In the genomic region with DNA sequence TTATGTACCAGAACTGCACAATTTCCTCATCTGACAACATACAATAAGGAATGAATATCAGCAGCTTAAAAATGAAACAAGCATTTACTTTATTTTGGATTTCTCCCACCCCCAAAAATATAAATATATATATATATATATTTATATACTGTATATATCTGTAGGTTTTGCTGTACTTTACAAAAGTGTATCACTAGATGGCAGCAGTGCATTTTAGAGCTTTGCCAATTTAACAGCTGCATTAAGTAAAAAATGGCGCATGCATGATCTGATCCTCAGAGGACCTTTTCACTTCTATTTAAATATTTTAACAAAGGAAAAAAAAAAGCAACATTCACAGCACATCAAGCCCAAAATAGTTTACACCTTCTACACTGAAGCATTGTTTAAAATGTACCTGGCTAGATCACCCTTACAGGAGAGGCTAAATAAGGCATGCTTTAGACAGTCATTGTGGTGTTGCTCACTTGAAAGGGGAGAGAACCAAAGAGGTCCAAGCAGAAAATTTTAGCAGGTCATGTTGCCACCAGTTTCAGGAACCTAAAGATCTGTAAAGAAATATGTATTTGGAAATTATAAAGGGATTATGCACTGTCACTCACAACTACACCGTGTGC, we compare ENCODE assay signal across 8 cellular contexts.
A peak's percentile ranks its signal among the peaks of the same experiment; 100 is the strongest.
DNase-seq lines count a peak whose midpoint lies in the region; ATAC-seq and TF ChIP-seq lines count a peak whose summit lies in the region.

No MANE protein-coding gene starts in this region.

- peak; percentile 67 for TF ChIP-seq CTCF in PC-9 (conservative IDR thresholded peaks at IDR 0.05)

- POLR2A ChIA-PET in PC-9 (lab: Charles Lee; ENCODE audit: unreplicated experiment): interaction anchor here (0.8 kb wide), 1 partner anchor 241 kb away, joined by 4 read pairs; no protein-coding TSS in a partner anchor

- H3F3A ChIP-seq in PC-9 (ENCODE audit: insufficient read depth, low read depth): peaks cover 21% of the 10 kb centered on the region

- peaks cover 19% of the 10 kb centered on the region; the same call in 1 of the 2 replicates for H3K36me3 ChIP-seq in PC-9 (ENCODE audit: low read depth)

- H3K4me2 ChIP-seq in PC-9: no peak overlapping the region

- no peak overlapping the region for H2AFZ ChIP-seq in PC-9

- no peaks in the 10 kb centered on the region for H3K9me3 ChIP-seq in PC-9 (ENCODE audit: insufficient read depth, low read depth)

- no peak overlapping the region for H3K4me3 ChIP-seq in PC-9

- H3K4me1 ChIP-seq in PC-9 (replicated peaks; ENCODE audit: insufficient read depth): peaks cover 14% of the 10 kb centered on the region

- BruUV-seq in PC-9 (replicated peaks; lab: Mats Ljungman, UMichigan): no TSS peak

- CTCF ChIA-PET in PC-9 (lab: Charles Lee): interaction anchor here (0.6 to 1.3 kb wide), 4 partner anchors 22 to 80 kb away, joined by 3 to 13 read pairs (median 4); no protein-coding TSS in a partner anchor

- intact Hi-C loops in PC-9 (cut with micrococcal nuclease; ENCODE audit: unreplicated experiment): loop anchor here (1.0 to 5.0 kb wide), 3 partner anchors 76 to 347 kb away; no protein-coding TSS in a partner anchor

- H3K79me2 ChIP-seq in PC-9 (ENCODE audit: low read depth): 0 out of 2 replicates have a peak, but pooled peaks cover 4% of the 10 kb centered on the region

- ATAC-seq in GM21528 (IDR thresholded peaks at IDR 0.05; ENCODE audit: low FRiP score, unreplicated experiment) (no peak), HG02870 (IDR thresholded peaks at IDR 0.05; ENCODE audit: unreplicated experiment) (no peak)

- DNase-seq in DMS153 treated with DMSO at 0.1 percent for 48 hours (lab: John Stamatoyannopoulos, UW; ENCODE audit: unreplicated experiment): peak; percentile 2
- DNase-seq in LHCN-M2 (ENCODE audit: low read depth): peak; percentile 67
- DNase-seq in PC-9: peak; percentile 8 to 51
- peak; percentile 74 to 82 for DNase-seq in dermis microvascular lymphatic vessel endothelial cell (ENCODE audit: low read depth in 2 of 2)
- peak; percentile 45 for DNase-seq in myocyte (ENCODE audit: low read depth)
- no peak for DNase-seq in activated CD4-positive, alpha-beta T cell treated with anti-CD3 and anti-CD28 coated beads, Interleukin-2, amount 50 U/mL, for 48 hours

- H4K20me1 ChIP-seq in PC-9 (ENCODE audit: insufficient read depth): peaks cover 21% of the 10 kb centered on the region

- no peaks in the 10 kb centered on the region for H3K9me2 ChIP-seq in PC-9 (ENCODE audit: insufficient read depth)

- no peaks in the 10 kb centered on the region for H3K27me3 ChIP-seq in PC-9 (ENCODE audit: insufficient read depth, low read depth)

- H3K27ac ChIP-seq in PC-9: no peak overlapping the region

Comparison
In these comparisons a context has a peak if more than half of its experiments do, and no peak if none do; other contexts are left out.
1. DNase-seq: peak in DMS153 treated with DMSO at 0.1 percent for 48 hours (single experiment), LHCN-M2 (single experiment), PC-9 (2 of 2), dermis microvascular lymphatic vessel endothelial cell (2 of 2) and myocyte (single experiment); none in activated CD4-positive, alpha-beta T cell treated with anti-CD3 and anti-CD28 coated beads, Interleukin-2, amount 50 U/mL, for 48 hours (0 of 2).